In the genomic region with DNA sequence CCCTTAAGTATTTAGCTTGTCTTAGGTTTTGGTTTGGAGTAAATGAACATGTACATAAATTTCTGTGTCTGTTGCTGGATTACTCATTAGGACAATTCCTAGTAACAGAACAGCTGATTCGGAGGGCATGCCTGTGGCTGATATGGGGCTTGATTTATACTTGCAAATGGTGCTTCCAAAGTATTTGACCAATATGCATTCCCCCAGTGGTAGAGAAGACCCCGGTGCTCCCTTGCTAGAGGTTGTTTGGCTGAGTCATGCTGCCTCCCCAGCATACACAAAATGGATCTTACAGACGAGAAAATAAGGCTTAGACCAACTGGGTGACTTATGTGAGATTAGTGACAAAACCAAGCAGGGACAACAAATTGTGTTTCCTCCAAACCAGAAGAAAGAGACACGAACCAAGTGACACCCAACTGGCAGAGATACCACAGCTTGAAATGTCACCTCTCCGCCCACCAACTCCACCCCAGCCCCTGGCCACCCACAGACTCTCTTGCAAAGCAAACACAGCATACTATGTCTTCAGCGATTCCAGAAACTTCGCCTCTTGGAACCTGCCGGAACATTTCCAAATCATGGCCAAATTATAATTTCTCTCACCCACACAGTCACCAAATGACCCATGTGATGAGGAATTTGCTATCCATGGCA, we compare ENCODE assay signal across 2 cellular contexts.
TF ChIP-seq lines count a peak whose summit lies in the region.

No MANE protein-coding gene starts in this region.

TF ChIP-seq in IMR-90, 13 proteins besides CTCF, POLR2A, EP300 and RAD21:
- no peak for TF ChIP-seq BHLHE40 (IDR thresholded peaks at IDR 0.05; ENCODE audit: low read depth, low read length)
- no peak for TF ChIP-seq MAFK (IDR thresholded peaks at IDR 0.05; ENCODE audit: low read depth, low read length)
- TF ChIP-seq, protein P1, sequence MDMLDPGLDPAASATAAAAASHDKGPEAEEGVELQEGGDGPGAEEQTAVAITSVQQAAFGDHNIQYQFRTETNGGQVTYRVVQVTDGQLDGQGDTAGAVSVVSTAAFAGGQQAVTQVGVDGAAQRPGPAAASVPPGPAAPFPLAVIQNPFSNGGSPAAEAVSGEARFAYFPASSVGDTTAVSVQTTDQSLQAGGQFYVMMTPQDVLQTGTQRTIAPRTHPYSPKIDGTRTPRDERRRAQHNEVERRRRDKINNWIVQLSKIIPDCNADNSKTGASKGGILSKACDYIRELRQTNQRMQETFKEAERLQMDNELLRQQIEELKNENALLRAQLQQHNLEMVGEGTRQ (IDR thresholded peaks at IDR 0.05; ENCODE audit: low read depth, low read length): no peak
- no peak for TF ChIP-seq RCOR1 (IDR thresholded peaks at IDR 0.05; ENCODE audit: insufficient replicate concordance, low read length)
- no peak for TF ChIP-seq NFE2L2 (IDR thresholded peaks at IDR 0.05; ENCODE audit: low read depth, low read length)
- no peak for TF ChIP-seq SMC3 (IDR thresholded peaks at IDR 0.05; ENCODE audit: low read depth, low read length)
- TF ChIP-seq FOS (IDR thresholded peaks at IDR 0.05; ENCODE audit: low read depth, low read length): no peak
- TF ChIP-seq, protein P2, sequence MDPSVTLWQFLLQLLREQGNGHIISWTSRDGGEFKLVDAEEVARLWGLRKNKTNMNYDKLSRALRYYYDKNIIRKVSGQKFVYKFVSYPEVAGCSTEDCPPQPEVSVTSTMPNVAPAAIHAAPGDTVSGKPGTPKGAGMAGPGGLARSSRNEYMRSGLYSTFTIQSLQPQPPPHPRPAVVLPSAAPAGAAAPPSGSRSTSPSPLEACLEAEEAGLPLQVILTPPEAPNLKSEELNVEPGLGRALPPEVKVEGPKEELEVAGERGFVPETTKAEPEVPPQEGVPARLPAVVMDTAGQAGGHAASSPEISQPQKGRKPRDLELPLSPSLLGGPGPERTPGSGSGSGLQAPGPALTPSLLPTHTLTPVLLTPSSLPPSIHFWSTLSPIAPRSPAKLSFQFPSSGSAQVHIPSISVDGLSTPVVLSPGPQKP (IDR thresholded peaks at IDR 0.05; ENCODE audit: borderline replicate concordance, low read depth, low read length): no peak
- TF ChIP-seq CHD1 (IDR thresholded peaks at IDR 0.05; ENCODE audit: low read depth, low read length): no peak
- TF ChIP-seq CEBPB (IDR thresholded peaks at IDR 0.05; ENCODE audit: low read depth, low read length): no peak
- no peak for TF ChIP-seq MAZ (IDR thresholded peaks at IDR 0.05; ENCODE audit: borderline replicate concordance, low read depth, low read length)
- TF ChIP-seq RFX5 (IDR thresholded peaks at IDR 0.05; ENCODE audit: low read depth, low read length): no peak
- no peak for TF ChIP-seq MXI1 (IDR thresholded peaks at IDR 0.05; ENCODE audit: borderline replicate concordance, low read depth, low read length)

TF ChIP-seq in K562, 482 proteins besides CTCF, POLR2A, EP300 and RAD21:
- peak; percentile 68 for TF ChIP-seq NFE2 (IDR thresholded peaks at IDR 0.05; ENCODE audit: low read depth)
- peak; percentile 58 for TF ChIP-seq EGR1 (conservative IDR thresholded peaks at IDR 0.05)
- TF ChIP-seq NFE2L1 (tag; IDR thresholded peaks at IDR 0.05; ENCODE audit: borderline replicate concordance, low read depth): peak; percentile 20; the same call in 1 of the 2 replicates
- peak; percentile 59 for TF ChIP-seq C11orf30 (IDR thresholded peaks at IDR 0.05; ENCODE audit: low read depth)
- peak; percentile 47; the same call in 1 of the 2 replicates for TF ChIP-seq MAFG (tag; conservative IDR thresholded peaks at IDR 0.05)
- TF ChIP-seq ZNF316 (IDR thresholded peaks at IDR 0.05): peak; percentile 43
- no peak for TF ChIP-seq ELF4 (CRISPR knock-in tag; IDR thresholded peaks at IDR 0.05)
- no peak for TF ChIP-seq HSF4 (CRISPR knock-in tag; IDR thresholded peaks at IDR 0.05; ENCODE audit: borderline replicate concordance)
- TF ChIP-seq SIRT6 (IDR thresholded peaks at IDR 0.05; ENCODE audit: low read depth, low read length): no peak
